ENCODE assay signal across 22 cellular contexts in the genomic region with DNA sequence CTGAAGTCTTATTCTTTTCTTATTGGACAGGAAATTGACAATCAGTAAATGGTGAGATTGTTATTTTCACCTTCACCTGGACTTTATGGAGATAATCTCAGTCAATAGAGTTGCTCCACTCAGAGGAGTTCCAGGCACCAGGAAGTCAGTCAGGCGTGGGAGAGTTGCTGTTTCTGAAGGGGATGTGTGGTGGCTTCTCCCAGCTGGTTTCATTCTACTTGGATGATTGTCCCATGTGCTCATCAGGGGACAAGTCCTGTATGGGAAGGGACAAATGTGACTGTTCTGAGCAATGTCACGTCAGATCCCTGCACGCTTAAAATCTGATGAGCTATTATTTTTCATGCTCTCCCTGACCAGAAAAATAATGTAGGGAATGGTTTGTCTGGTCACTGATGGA.
"Had no signal": no experiment of that assay in that cellular context is flagged by ENCODE, and none has a peak within 500 bp of the region (broad histone marks: within the 10 kb centered on the region; RNA-seq: fewer than 3 reads in every experiment).

No MANE protein-coding gene starts in this region.

- H3K9me3 Mint-ChIP-seq: activated B cell treated with CpG ODN at 0.5 μM for 24 hours had no signal

- H3K36me3 ChIP-seq: heart left ventricle, spleen had no signal

- H3K27ac Mint-ChIP-seq: activated B cell treated with CpG ODN at 0.5 μM for 24 hours; activated naive CD8-positive, alpha-beta T cell treated with anti-CD3 and anti-CD28 coated beads for 36 hours; memory B cell; T-helper 1 cell treated with Interleukin-12 subunit alpha and Interleukin-12 subunit beta and Interleukin-4 antibody, amounts not matched to agents 30 μg/mL and 1 μg/mL, for 36 hours; type B pancreatic cell had no signal

- DNase-seq: activated B cell treated with CpG ODN at 0.5 μM for 24 hours; activated CD4-positive, alpha-beta T cell treated with anti-CD3 and anti-CD28 coated beads for 4 hours; activated CD4-positive, alpha-beta T cell treated with anti-CD3 and anti-CD28 coated beads, Interleukin-2, amount 50 U/mL, for 48 hours; activated CD8-positive, alpha-beta memory T cell treated with anti-CD3 and anti-CD28 coated beads, Interleukin-2, amount 50 U/mL, for 48 hours; activated naive CD4-positive, alpha-beta T cell treated with Interleukin-2 at 50 U/mL for 16 hours; activated naive CD8-positive, alpha-beta T cell treated with anti-CD3 and anti-CD28 coated beads for 36 hours; activated T-cell treated with anti-CD3 and anti-CD28 coated beads, Interleukin-2, amount 50 U/mL, for 4 hours; cerebellar nuclear complex; cortex of kidney; heart left ventricle; left cardiac atrium; occipital lobe; spleen; stimulated activated CD4-positive, alpha-beta T cell treated with anti-CD3 and anti-CD28 coated beads, Interleukin-4, amount 100 ng/mL, for 1 hour; stimulated activated naive CD4-positive, alpha-beta T cell; T1000; testis had no signal

- H3K4me1 Mint-ChIP-seq: activated naive CD8-positive, alpha-beta T cell treated with anti-CD3 and anti-CD28 coated beads for 36 hours had no signal

- H3K27me3 ChIP-seq: spleen, testis had no signal

- H3K4me3 ChIP-seq: heart left ventricle, spleen, testis had no signal

- ATAC-seq: activated T-cell treated with anti-CD3 and anti-CD28 coated beads, Interleukin-2, amount 50 U/mL, for 4 hours; left cardiac atrium had no signal

- H3K36me3 Mint-ChIP-seq: activated naive CD8-positive, alpha-beta T cell treated with anti-CD3 and anti-CD28 coated beads for 36 hours; type B pancreatic cell had no signal

- H3K4me3 Mint-ChIP-seq: activated B cell treated with CpG ODN at 0.5 μM for 24 hours; activated naive CD8-positive, alpha-beta T cell treated with anti-CD3 and anti-CD28 coated beads for 36 hours; activated T-cell treated with anti-CD3 and anti-CD28 coated beads, Interleukin-2, amount 50 U/mL, for 4 hours; memory B cell; naive B cell; neural crest cell; T-helper 1 cell treated with Interleukin-12 subunit alpha and Interleukin-12 subunit beta and Interleukin-4 antibody, amounts not matched to agents 30 μg/mL and 1 μg/mL, for 36 hours; type B pancreatic cell had no signal
